Comparison of ENCODE assay signal across 19 cellular contexts in the genomic region with DNA sequence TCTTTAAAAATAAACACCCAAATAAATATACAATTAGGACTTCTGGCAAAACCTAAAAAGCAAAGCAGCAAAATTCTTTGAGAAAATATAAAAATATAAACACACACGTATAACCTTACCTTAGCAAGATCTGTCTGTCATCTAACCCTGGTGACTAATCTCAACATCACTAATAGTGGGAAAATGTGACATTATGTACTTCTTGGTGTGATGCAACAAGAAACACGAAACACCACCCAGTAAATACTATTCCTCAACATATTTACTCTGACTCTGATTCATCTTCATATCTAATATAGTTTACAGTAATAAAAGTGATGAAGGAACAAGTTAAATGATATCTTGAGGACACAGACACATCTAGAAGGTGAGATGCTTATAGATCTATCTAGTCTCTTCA.
"Had no signal": no experiment of that assay in that cellular context is flagged by ENCODE, and none has a peak within 500 bp of the region (broad histone marks: within the 10 kb centered on the region; RNA-seq: fewer than 3 reads in every experiment).

No MANE protein-coding gene starts in this region.

- FAIRE-seq: RCC 7860 had no signal

- H3K4me1 ChIP-seq: adrenal gland had no signal

- DNase-seq: activated CD4-positive, alpha-beta T cell treated with anti-CD3 and anti-CD28 coated beads for 4 hours; activated CD8-positive, alpha-beta memory T cell treated with anti-CD3 and anti-CD28 coated beads, Interleukin-2, amount 50 U/mL, for 4 hours; activated CD8-positive, alpha-beta T cell treated with anti-CD3 and anti-CD28 coated beads for 36 hours; activated naive CD4-positive, alpha-beta T cell treated with anti-CD3 and anti-CD28 coated beads, Interleukin-2, amount 50 U/mL, for 16 hours; activated naive CD8-positive, alpha-beta T cell treated with anti-CD3 and anti-CD28 coated beads, Interleukin-2, amount 10 ng/mL, durations not matched to agents 7 days and 5 days; adrenal gland; aorta; NCI-H1105 treated with DMSO at 0.1 percent for 48 hours; NCI-H1436 treated with DMSO at 0.1 percent for 48 hours; NCI-H187 treated with DMSO at 0.1 percent for 48 hours; NCI-H2081 treated with DMSO at 0.1 percent for 48 hours; NCI-H446; NCI-H524; SIG-M5; T-cell; WERI-Rb-1 had no signal

- ATAC-seq: activated CD4-positive, CD25-positive, alpha-beta regulatory T cell treated with anti-CD3 and anti-CD28 coated beads, Interleukin-2, amount 50 U/mL, for 24 hours; activated CD8-positive, alpha-beta T cell treated with anti-CD3 and anti-CD28 coated beads for 36 hours; T-cell had no signal

- H3K4me3 ChIP-seq: adrenal gland, SK-N-MC had no signal

- H3K36me3 ChIP-seq: adrenal gland, WERI-Rb-1 had no signal

- H3K27ac ChIP-seq: adrenal gland, SK-N-MC, WERI-Rb-1 had no signal

- H3K9me3 ChIP-seq: adrenal gland had no signal

- H3K27me3 ChIP-seq: adrenal gland had no signal
